Comparison of ENCODE assay signal across 8 cellular contexts in genomic region chr12:109393437-109394345, GRCh38. TPM values are rescaled to one million over a fixed set of nuclear protein-coding genes. Genes with fewer than 3 reads are reported as not detected.
DNase-seq lines count a peak whose midpoint lies in the region; ATAC-seq and TF ChIP-seq lines count a peak whose summit lies in the region.

No MANE protein-coding gene starts in this region.

- no peaks in the 10 kb centered on the region for H3K36me3 ChIP-seq in liver (ENCODE audit: control insufficient read depth in 4 of 4, insufficient read depth in 3 of 4, low read depth in 1 of 4, low read length in 3 of 4)

- H3K36me3 Mint-ChIP-seq in T-helper 17 cell (ENCODE audit: low read depth) (no peaks in the 10 kb centered on the region), chondrocyte (ENCODE audit: low read depth) (no peaks in the 10 kb centered on the region)

- no peak overlapping the region for H3K4me3 ChIP-seq in liver (ENCODE audit: low read depth in 1 of 3, low read length in 3 of 3)

- H3K4me1 Mint-ChIP-seq in T-helper 17 cell (peaks cover 5% of the 10 kb centered on the region), chondrocyte (ENCODE audit: low read depth) (no peaks in the 10 kb centered on the region)

- 49% methylated on average over 8 of the region's 8 CpGs for WGBS in liver

- no peaks in the 10 kb centered on the region for H3K9me3 Mint-ChIP-seq in chondrocyte (ENCODE audit: low read depth)

- H3K9me3 ChIP-seq in T-helper 17 cell (ENCODE audit: control insufficient read depth, low read length, poor library complexity, severe bottlenecking) (no peaks in the 10 kb centered on the region), liver (ENCODE audit: control insufficient read depth in 4 of 4, low read length in 3 of 4) (no peaks in the 10 kb centered on the region)

- no peak overlapping the region for H3K27ac ChIP-seq in liver (ENCODE audit: low read depth in 1 of 2, low read length in 2 of 2)

- no peak overlapping the region for H3K27ac Mint-ChIP-seq in T-helper 17 cell
- no peak overlapping the region for H3K27ac Mint-ChIP-seq in chondrocyte (ENCODE audit: unreplicated experiment)

- H3K4me1 ChIP-seq in liver (ENCODE audit: control insufficient read depth in 4 of 4, insufficient read depth in 4 of 4, low read length in 3 of 4): no peaks in the 10 kb centered on the region

- H3K9ac ChIP-seq in liver (ENCODE audit: low read depth in 1 of 2, low read length in 2 of 2): no peak overlapping the region

- ATAC-seq in T-helper 17 cell: peak; percentile 79
- ATAC-seq in HG03039 (IDR thresholded peaks at IDR 0.05; ENCODE audit: unreplicated experiment): no peak

- H3K27me3 Mint-ChIP-seq in T-helper 17 cell (peaks cover 51% of the 10 kb centered on the region), chondrocyte (ENCODE audit: low read depth) (peaks cover 20% of the 10 kb centered on the region)

- DNase-seq in A172 (ENCODE audit: low spot score): peak; percentile 43
- peak; percentile 70 for DNase-seq in GM10266 (ENCODE audit: extremely low spot score)
- peak; percentile 44 for DNase-seq in NCI-H146 (lab: John Stamatoyannopoulos, UW)
- DNase-seq in T-helper 17 cell: no peak
- no peak for DNase-seq in chondrocyte (ENCODE audit: low spot score)
- DNase-seq in stimulated activated naive CD4-positive, alpha-beta T cell treated with Interleukin-2 at 50 U/mL for 16 hours (lab: John Stamatoyannopoulos, UW): peak; percentile 2

- no peaks in the 10 kb centered on the region for H3K27me3 ChIP-seq in liver (ENCODE audit: control insufficient read depth in 4 of 4, insufficient read depth in 4 of 4, low read length in 3 of 4)

- H3K4me3 Mint-ChIP-seq in T-helper 17 cell: no peak overlapping the region
- H3K4me3 Mint-ChIP-seq in chondrocyte (ENCODE audit: unreplicated experiment): no peak overlapping the region

- peak; percentile 70 to 77 for TF ChIP-seq RAD21 in liver (IDR thresholded peaks at IDR 0.05)

- TF ChIP-seq CTCF in GM10266 (IDR thresholded peaks at IDR 0.05; ENCODE audit: control insufficient read depth, insufficient read depth, low read depth, missing control alignments) (peak; percentile 84), chondrocyte (IDR thresholded peaks at IDR 0.05) (peak; percentile 89), liver (IDR thresholded peaks at IDR 0.05; ENCODE audit: low read depth, low read length, missing input control) (peak; percentile 87)

TF ChIP-seq in liver, 16 proteins besides CTCF, POLR2A, EP300 and RAD21:
- TF ChIP-seq RXRA (IDR thresholded peaks at IDR 0.05) (no peak), TAF1 (conservative IDR thresholded peaks at IDR 0.05) (no peak), HNF4G (IDR thresholded peaks at IDR 0.05) (no peak), YY1 (IDR thresholded peaks at IDR 0.05) (no peak), FOXA1 (IDR thresholded peaks at IDR 0.05) (no peak), FOXA2 (IDR thresholded peaks at IDR 0.05) (no peak), MAX (IDR thresholded peaks at IDR 0.05) (no peak), ZBTB33 (IDR thresholded peaks at IDR 0.05) (no peak), NR2F2 (IDR thresholded peaks at IDR 0.05) (no peak), EGR1 (IDR thresholded peaks at IDR 0.05; ENCODE audit: low read depth in 2 of 2) (no peak), GABPA (IDR thresholded peaks at IDR 0.05 in 1 of 2, conservative IDR thresholded peaks at IDR 0.05 in 1 of 2) (no peak), ATF3 (IDR thresholded peaks at IDR 0.05) (no peak), HNF4A (conservative IDR thresholded peaks at IDR 0.05) (no peak), JUND (IDR thresholded peaks at IDR 0.05) (no peak), SP1 (IDR thresholded peaks at IDR 0.05) (no peak), REST (IDR thresholded peaks at IDR 0.05) (no peak)

RNA-seq across cellular contexts. Expression of gene MYO1H, which starts 46.0 kb away (rescaled TPM):
- total RNA-seq in A172 (2014; rRNA removed; shearing (Covaris generic)): not detected in 2 replicates
- not detected for total RNA-seq in T-helper 17 cell
- not detected in 3 replicates for total RNA-seq in chondrocyte
- not detected for total RNA-seq in liver
- not detected for polyA plus RNA-seq in liver

Comparison
In these comparisons a context has a peak if more than half of its experiments do, and no peak if none do; other contexts are left out.
1. DNase-seq: peak in A172 (single experiment), GM10266 (single experiment), NCI-H146 (single experiment) and stimulated activated naive CD4-positive, alpha-beta T cell treated with Interleukin-2 at 50 U/mL for 16 hours (single experiment); none in T-helper 17 cell (0 of 3) and chondrocyte (single experiment).
2. Peak in every context shown above with its lines, with median percentiles within 50 percentile points of each other: CTCF ChIP-seq.